ENCODE assay signal across 15 cellular contexts in the genomic region with DNA sequence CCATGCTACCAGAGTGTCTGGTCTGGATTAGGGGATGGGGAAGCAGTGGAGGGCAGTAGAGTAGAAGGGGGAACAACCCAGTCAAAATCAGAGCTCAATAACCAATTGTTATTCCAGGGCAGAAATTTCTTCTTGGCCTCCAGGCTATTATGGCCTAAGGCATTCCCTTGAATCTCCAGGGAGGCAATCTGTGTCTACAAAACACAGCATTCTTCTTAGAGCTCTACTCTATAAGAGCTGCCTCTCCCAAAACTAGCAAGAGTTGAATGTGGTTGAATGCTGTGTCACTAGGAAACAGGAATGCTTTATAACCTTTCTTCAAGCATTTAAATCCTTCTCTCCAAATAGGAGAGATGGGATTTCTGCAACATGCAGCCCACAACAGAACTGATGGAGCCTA.
DNase-seq lines count a peak whose midpoint lies in the region; ATAC-seq and TF ChIP-seq lines count a peak whose summit lies in the region.
"Had no signal": no experiment of that assay in that cellular context is flagged by ENCODE, and none has a peak within 500 bp of the region (broad histone marks: within the 10 kb centered on the region; RNA-seq: fewer than 3 reads in every experiment).

No MANE protein-coding gene starts in this region.

- H3K27ac Mint-ChIP-seq in HFFc6 (no peak overlapping the region), neural progenitor cell (no peak overlapping the region)

- H3K4me3 ChIP-seq in ectodermal cell (ENCODE audit: insufficient read depth, low read depth, low read length) = no peak overlapping the region
- H3K4me3 ChIP-seq in neural progenitor cell = no peak overlapping the region
- H3K4me3 ChIP-seq in MG63 = no peak overlapping the region
- H3K4me3 ChIP-seq: SK-N-MC had no signal

- CTCF ChIA-PET in GM10248 (lab: Yijun Ruan, JAX) = no interaction called here

- H3K4me3 Mint-ChIP-seq in HFFc6 (no peak overlapping the region), neural progenitor cell (no peak overlapping the region)

- H3K36me3 Mint-ChIP-seq in HFFc6 (ENCODE audit: low read depth) (no peaks in the 10 kb centered on the region), neural progenitor cell (no peaks in the 10 kb centered on the region)

- no peaks in the 10 kb centered on the region for H3K27me3 ChIP-seq in ectodermal cell (ENCODE audit: control insufficient read depth, insufficient read depth, low read length, poor library complexity, severe bottlenecking)
- H3K27me3 ChIP-seq in neural progenitor cell = no peaks in the 10 kb centered on the region
- no peaks in the 10 kb centered on the region for H3K27me3 ChIP-seq in MG63

- DNase-seq in HFFc6 = peak; percentile 32
- no peak for DNase-seq in neural progenitor cell (ENCODE audit: low spot score)
- no peak for DNase-seq in DMS53 treated with DMSO at 0.1 percent for 48 hours (lab: John Stamatoyannopoulos, UW; ENCODE audit: unreplicated experiment)
- no peak for DNase-seq in GM10248 (ENCODE audit: extremely low spot score)
- no peak for DNase-seq in MG63
- DNase-seq: DMS 273 treated with DMSO at 0.1 percent for 48 hours, NCI-H1092, NCI-H2081 treated with DMSO at 0.1 percent for 48 hours, NCI-H226, NCI-H524 treated with DMSO at 0.1 percent for 48 hours, Right ventricle myocardium superior had no signal

- no peaks in the 10 kb centered on the region for H4K20me1 ChIP-seq in neural progenitor cell (ENCODE audit: low read depth)

- H3F3A ChIP-seq in neural progenitor cell (ENCODE audit: low read depth) = no peaks in the 10 kb centered on the region

- H3K9me3 Mint-ChIP-seq in HFFc6 = no peaks in the 10 kb centered on the region
- H3K9me3 Mint-ChIP-seq in neural progenitor cell = no peaks in the 10 kb centered on the region

- POLR2A ChIA-PET in GM10248 (lab: Yijun Ruan, JAX) = no interaction called here

- H3K9me3 ChIP-seq in ectodermal cell (ENCODE audit: control insufficient read depth, low read length) = no peaks in the 10 kb centered on the region
- no peaks in the 10 kb centered on the region for H3K9me3 ChIP-seq in neural progenitor cell (ENCODE audit: low read depth)
- no peaks in the 10 kb centered on the region for H3K9me3 ChIP-seq in MG63

- ATAC-seq in GM18498 (IDR thresholded peaks at IDR 0.05; ENCODE audit: unreplicated experiment) = no peak
- ATAC-seq: Panc1 had no signal

- H3K4me1 Mint-ChIP-seq in HFFc6 (ENCODE audit: low read depth) (peaks cover 15% of the 10 kb centered on the region), neural progenitor cell (peaks cover 23% of the 10 kb centered on the region)

- peak overlapping the region; percentile 92 for H2AFZ ChIP-seq in neural progenitor cell (replicated peaks)

- TF ChIP-seq CTCF in HFFc6 (IDR thresholded peaks at IDR 0.05) (no peak), neural progenitor cell (IDR thresholded peaks at IDR 0.05) (no peak), GM10248 (IDR thresholded peaks at IDR 0.05; ENCODE audit: control extremely low read depth, extremely low read depth, low read depth, missing control alignments) (no peak)

- H3K9ac ChIP-seq in neural progenitor cell = no peak overlapping the region

- H3K79me2 ChIP-seq in neural progenitor cell (ENCODE audit: low read depth) = no peaks in the 10 kb centered on the region

- H3K27ac ChIP-seq in ectodermal cell (ENCODE audit: insufficient read depth, low read depth, low read length, poor library complexity, severe bottlenecking) (peak overlapping the region; percentile 70), neural progenitor cell (no peak overlapping the region)
- H3K27ac ChIP-seq: SK-N-MC had no signal

- H3K27me3 Mint-ChIP-seq in HFFc6 (ENCODE audit: insufficient read depth) = peaks cover 5% of the 10 kb centered on the region
- peaks cover 3% of the 10 kb centered on the region for H3K27me3 Mint-ChIP-seq in neural progenitor cell (ENCODE audit: insufficient read depth, low read depth)

- no peak overlapping the region for H3K4me2 ChIP-seq in neural progenitor cell

- no peaks in the 10 kb centered on the region for H3K36me3 ChIP-seq in ectodermal cell (ENCODE audit: control insufficient read depth, insufficient read depth, low read length)
- H3K36me3 ChIP-seq in neural progenitor cell = no peaks in the 10 kb centered on the region
- H3K36me3 ChIP-seq in MG63 = no peaks in the 10 kb centered on the region

- no peaks in the 10 kb centered on the region for H3K4me1 ChIP-seq in ectodermal cell (ENCODE audit: control insufficient read depth, insufficient read depth, low read length)
- peaks cover 7% of the 10 kb centered on the region for H3K4me1 ChIP-seq in neural progenitor cell
